ENCODE assay signal across 9 cellular contexts in genomic region chr7:130814753-130815152, GRCh38.
A peak's percentile ranks its signal among the peaks of the same experiment; 100 is the strongest.
DNase-seq lines count a peak whose midpoint lies in the region; TF ChIP-seq lines count a peak whose summit lies in the region.
"Had no signal": no experiment of that assay in that cellular context is flagged by ENCODE, and none has a peak within 500 bp of the region (broad histone marks: within the 10 kb centered on the region; RNA-seq: fewer than 3 reads in every experiment).

No MANE protein-coding gene starts in this region.

- DNase-seq in A673 (ENCODE audit: low spot score) (peak; percentile 80), GM04504 (ENCODE audit: low read depth) (peak; percentile 22), RKO (ENCODE audit: low spot score) (peak; percentile 38), fibroblast of the conjunctiva (ENCODE audit: low read depth) (peak; percentile 23), globus pallidus (ENCODE audit: low spot score) (no peak), mesenteric fat pad (ENCODE audit: low spot score) (no peak), colonic mucosa (no peak)
- no peak for DNase-seq in effector CD8-positive, alpha-beta T cell (lab: John Stamatoyannopoulos, UW)
- DNase-seq: hypothalamus had no signal

- H3K9me3 ChIP-seq in A673 (ENCODE audit: low read depth, low read length, poor library complexity, severe bottlenecking) (no peaks in the 10 kb centered on the region), colonic mucosa (no peaks in the 10 kb centered on the region)

- H3K36me3 ChIP-seq in A673 (ENCODE audit: insufficient read depth, low read length, poor library complexity, severe bottlenecking) (no peaks in the 10 kb centered on the region), colonic mucosa (no peaks in the 10 kb centered on the region)

- no peak overlapping the region for H3K4me3 ChIP-seq in A673 (ENCODE audit: low read depth, low read length, poor library complexity, severe bottlenecking)
- no peak overlapping the region for H3K4me3 ChIP-seq in colonic mucosa

- no peak overlapping the region for H3K27ac ChIP-seq in A673 (ENCODE audit: low read depth, low read length, poor library complexity, severe bottlenecking)
- no peak overlapping the region for H3K27ac ChIP-seq in colonic mucosa

- H3K4me1 ChIP-seq in A673 (ENCODE audit: insufficient read depth, low read length, poor library complexity, severe bottlenecking) (peaks cover 16% of the 10 kb centered on the region), colonic mucosa (no peaks in the 10 kb centered on the region)

- intact Hi-C loops in A673 (cut with micrococcal nuclease; ENCODE audit: unreplicated experiment): no loop called here
- intact Hi-C loops in colonic mucosa (cut with DNase I): no loop called here

- no peaks in the 10 kb centered on the region for H3K27me3 ChIP-seq in A673 (replicated peaks; ENCODE audit: insufficient read depth, low read depth, low read length, poor library complexity)
- no peaks in the 10 kb centered on the region for H3K27me3 ChIP-seq in colonic mucosa

- H3K9ac ChIP-seq in colonic mucosa (ENCODE audit: low read depth in 2 of 2, low read length in 2 of 2): no peak overlapping the region

- BruUV-seq in A673 (replicated peaks; lab: Mats Ljungman, UMichigan): no TSS peak

- POLR2A ChIA-PET in A673 (lab: Charles Lee; ENCODE audit: low non-redundant PET): no interaction called here

- CTCF ChIA-PET in A673 (lab: Charles Lee): no interaction called here

- TF ChIP-seq CTCF in A673 (conservative IDR thresholded peaks at IDR 0.05; ENCODE audit: low read depth, low read length) (peak; percentile 85), colonic mucosa (IDR thresholded peaks at IDR 0.05) (no peak)

Comparison
In these comparisons a context has a peak if more than half of its experiments do, and no peak if none do; other contexts are left out.
1. DNase-seq: peak in A673 (single experiment), GM04504 (single experiment), RKO (single experiment) and fibroblast of the conjunctiva (single experiment); none in globus pallidus (single experiment), mesenteric fat pad (single experiment), effector CD8-positive, alpha-beta T cell (single experiment) and colonic mucosa (single experiment).